In the genomic region with DNA sequence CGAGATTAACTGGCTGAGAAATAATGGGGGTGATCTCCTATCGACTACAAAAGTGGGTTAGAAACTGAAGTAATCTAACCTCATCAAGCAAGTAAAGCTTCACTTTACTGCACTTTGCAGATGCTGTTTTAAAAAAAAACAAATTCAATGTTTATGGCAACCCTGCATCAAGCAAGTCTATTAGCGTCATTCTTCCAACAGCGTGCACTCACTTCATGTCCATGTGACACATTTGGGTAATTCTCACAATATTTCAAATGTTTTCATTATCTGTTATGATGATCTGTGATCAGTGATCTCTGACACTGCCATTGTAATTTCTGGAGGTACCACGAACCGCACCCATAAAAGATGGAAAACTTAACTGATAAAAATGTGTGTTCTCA, we compare ENCODE assay signal across 1 cellular context.
TF ChIP-seq lines count a peak whose summit lies in the region.

No MANE protein-coding gene starts in this region.

TF ChIP-seq in HEK293, 187 proteins besides CTCF, POLR2A, EP300 and RAD21:
- TF ChIP-seq, protein P1, sequence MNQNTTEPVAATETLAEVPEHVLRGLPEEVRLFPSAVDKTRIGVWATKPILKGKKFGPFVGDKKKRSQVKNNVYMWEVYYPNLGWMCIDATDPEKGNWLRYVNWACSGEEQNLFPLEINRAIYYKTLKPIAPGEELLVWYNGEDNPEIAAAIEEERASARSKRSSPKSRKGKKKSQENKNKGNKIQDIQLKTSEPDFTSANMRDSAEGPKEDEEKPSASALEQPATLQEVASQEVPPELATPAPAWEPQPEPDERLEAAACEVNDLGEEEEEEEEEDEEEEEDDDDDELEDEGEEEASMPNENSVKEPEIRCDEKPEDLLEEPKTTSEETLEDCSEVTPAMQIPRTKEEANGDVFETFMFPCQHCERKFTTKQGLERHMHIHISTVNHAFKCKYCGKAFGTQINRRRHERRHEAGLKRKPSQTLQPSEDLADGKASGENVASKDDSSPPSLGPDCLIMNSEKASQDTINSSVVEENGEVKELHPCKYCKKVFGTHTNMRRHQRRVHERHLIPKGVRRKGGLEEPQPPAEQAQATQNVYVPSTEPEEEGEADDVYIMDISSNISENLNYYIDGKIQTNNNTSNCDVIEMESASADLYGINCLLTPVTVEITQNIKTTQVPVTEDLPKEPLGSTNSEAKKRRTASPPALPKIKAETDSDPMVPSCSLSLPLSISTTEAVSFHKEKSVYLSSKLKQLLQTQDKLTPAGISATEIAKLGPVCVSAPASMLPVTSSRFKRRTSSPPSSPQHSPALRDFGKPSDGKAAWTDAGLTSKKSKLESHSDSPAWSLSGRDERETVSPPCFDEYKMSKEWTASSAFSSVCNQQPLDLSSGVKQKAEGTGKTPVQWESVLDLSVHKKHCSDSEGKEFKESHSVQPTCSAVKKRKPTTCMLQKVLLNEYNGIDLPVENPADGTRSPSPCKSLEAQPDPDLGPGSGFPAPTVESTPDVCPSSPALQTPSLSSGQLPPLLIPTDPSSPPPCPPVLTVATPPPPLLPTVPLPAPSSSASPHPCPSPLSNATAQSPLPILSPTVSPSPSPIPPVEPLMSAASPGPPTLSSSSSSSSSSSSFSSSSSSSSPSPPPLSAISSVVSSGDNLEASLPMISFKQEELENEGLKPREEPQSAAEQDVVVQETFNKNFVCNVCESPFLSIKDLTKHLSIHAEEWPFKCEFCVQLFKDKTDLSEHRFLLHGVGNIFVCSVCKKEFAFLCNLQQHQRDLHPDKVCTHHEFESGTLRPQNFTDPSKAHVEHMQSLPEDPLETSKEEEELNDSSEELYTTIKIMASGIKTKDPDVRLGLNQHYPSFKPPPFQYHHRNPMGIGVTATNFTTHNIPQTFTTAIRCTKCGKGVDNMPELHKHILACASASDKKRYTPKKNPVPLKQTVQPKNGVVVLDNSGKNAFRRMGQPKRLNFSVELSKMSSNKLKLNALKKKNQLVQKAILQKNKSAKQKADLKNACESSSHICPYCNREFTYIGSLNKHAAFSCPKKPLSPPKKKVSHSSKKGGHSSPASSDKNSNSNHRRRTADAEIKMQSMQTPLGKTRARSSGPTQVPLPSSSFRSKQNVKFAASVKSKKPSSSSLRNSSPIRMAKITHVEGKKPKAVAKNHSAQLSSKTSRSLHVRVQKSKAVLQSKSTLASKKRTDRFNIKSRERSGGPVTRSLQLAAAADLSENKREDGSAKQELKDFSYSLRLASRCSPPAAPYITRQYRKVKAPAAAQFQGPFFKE (tag by site-specific recombination; IDR thresholded peaks at IDR 0.05; ENCODE audit: borderline replicate concordance), result no peak
- TF ChIP-seq, protein P2, sequence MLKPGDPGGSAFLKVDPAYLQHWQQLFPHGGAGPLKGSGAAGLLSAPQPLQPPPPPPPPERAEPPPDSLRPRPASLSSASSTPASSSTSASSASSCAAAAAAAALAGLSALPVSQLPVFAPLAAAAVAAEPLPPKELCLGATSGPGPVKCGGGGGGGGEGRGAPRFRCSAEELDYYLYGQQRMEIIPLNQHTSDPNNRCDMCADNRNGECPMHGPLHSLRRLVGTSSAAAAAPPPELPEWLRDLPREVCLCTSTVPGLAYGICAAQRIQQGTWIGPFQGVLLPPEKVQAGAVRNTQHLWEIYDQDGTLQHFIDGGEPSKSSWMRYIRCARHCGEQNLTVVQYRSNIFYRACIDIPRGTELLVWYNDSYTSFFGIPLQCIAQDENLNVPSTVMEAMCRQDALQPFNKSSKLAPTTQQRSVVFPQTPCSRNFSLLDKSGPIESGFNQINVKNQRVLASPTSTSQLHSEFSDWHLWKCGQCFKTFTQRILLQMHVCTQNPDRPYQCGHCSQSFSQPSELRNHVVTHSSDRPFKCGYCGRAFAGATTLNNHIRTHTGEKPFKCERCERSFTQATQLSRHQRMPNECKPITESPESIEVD (tag by site-specific recombination; IDR thresholded peaks at IDR 0.05), result 0 out of 2 replicates have a peak, but pooled peaks have one; percentile 33
TF ChIP-seq in HEK293: peak in this region for 1.
